In the genomic region with DNA sequence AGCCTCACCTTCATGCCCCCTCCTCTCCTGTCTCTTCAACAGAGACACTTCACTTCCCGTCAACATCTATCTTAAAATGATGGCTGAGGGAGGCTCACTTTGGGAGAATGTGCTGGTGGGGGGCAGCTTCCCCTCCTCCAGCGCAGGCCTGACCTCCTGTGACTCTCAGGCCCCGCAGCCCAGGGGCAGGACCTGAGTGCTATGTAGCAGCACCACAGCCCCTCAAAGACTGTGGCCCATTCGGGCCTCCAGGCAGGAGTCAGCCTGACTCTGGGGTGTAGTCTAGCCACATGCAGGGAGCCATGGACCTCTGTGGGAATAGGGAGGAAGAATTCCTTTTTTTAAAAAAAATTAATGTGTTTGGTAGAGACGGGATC, we compare ENCODE assay signal across 30 cellular contexts.
"Had no signal": no experiment of that assay in that cellular context is flagged by ENCODE, and none has a peak within 500 bp of the region (broad histone marks: within the 10 kb centered on the region; RNA-seq: fewer than 3 reads in every experiment).

No MANE protein-coding gene starts in this region.

- H3K4me3 ChIP-seq: sigmoid colon, stomach, thyroid gland, upper lobe of right lung had no signal

- H3K36me3 Mint-ChIP-seq: activated naive CD8-positive, alpha-beta T cell treated with anti-CD3 and anti-CD28 coated beads, Interleukin-2, amount 10 ng/mL, durations not matched to agents 7 days and 5 days; naive B cell; stimulated activated memory B cell treated with anti-CD40 and anti-IgM and Interleukin-4, amounts not matched to agents 10 μg/mL and 1 μg/mL and 100 μg/mL, for 72 hours; T-cell had no signal

- H3K9me3 Mint-ChIP-seq: activated naive CD8-positive, alpha-beta T cell treated with anti-CD3 and anti-CD28 coated beads, Interleukin-2, amount 10 ng/mL, durations not matched to agents 7 days and 5 days; endodermal cell; naive B cell; stimulated activated memory B cell treated with anti-CD40 and anti-IgM and Interleukin-4, amounts not matched to agents 10 μg/mL and 1 μg/mL and 100 μg/mL, for 72 hours; T-cell; T-helper 2 cell treated with Interferon-gamma antibody and Interleukin-4, amounts not matched to agents 5 μg/mL and 100 μg/mL, for 36 hours had no signal

- ATAC-seq: esophagus mucosa; stimulated activated memory B cell treated with anti-CD40 and anti-IgM and Interleukin-4, amounts not matched to agents 10 μg/mL and 1 μg/mL and 100 μg/mL, for 72 hours; T-cell; upper lobe of right lung had no signal

- H3K36me3 ChIP-seq: neutrophil, sigmoid colon, thyroid gland, upper lobe of right lung had no signal

- H3K4me3 Mint-ChIP-seq: activated naive CD4-positive, alpha-beta T cell treated with anti-CD3 and anti-CD28 coated beads, Interleukin-2, amount 10 ng/mL, durations not matched to agents 7 days and 5 days; activated naive CD8-positive, alpha-beta T cell treated with anti-CD3 and anti-CD28 coated beads, Interleukin-2, amount 10 ng/mL, durations not matched to agents 7 days and 5 days; endodermal cell; mesothelial cell of epicardium; nephron progenitor cell; stimulated activated memory B cell treated with anti-CD40 and anti-IgM and Interleukin-4, amounts not matched to agents 10 μg/mL and 1 μg/mL and 100 μg/mL, for 72 hours; T-cell; T-helper 2 cell treated with Interferon-gamma antibody and Interleukin-4, amounts not matched to agents 5 μg/mL and 100 μg/mL, for 36 hours had no signal

- H3K27me3 ChIP-seq: sigmoid colon, stomach, thyroid gland, upper lobe of right lung had no signal

- H3K27ac Mint-ChIP-seq: activated naive CD4-positive, alpha-beta T cell treated with anti-CD3 and anti-CD28 coated beads, Interleukin-2, amount 10 ng/mL, durations not matched to agents 7 days and 5 days; activated naive CD8-positive, alpha-beta T cell treated with anti-CD3 and anti-CD28 coated beads, Interleukin-2, amount 10 ng/mL, durations not matched to agents 7 days and 5 days; mesothelial cell of epicardium; nephron progenitor cell; stimulated activated memory B cell treated with anti-CD40 and anti-IgM and Interleukin-4, amounts not matched to agents 10 μg/mL and 1 μg/mL and 100 μg/mL, for 72 hours; T-cell; T-helper 2 cell treated with Interferon-gamma antibody and Interleukin-4, amounts not matched to agents 5 μg/mL and 100 μg/mL, for 36 hours had no signal

- H3K27ac ChIP-seq: neutrophil, sigmoid colon, thyroid gland, upper lobe of right lung had no signal

- H3K9me3 ChIP-seq: neutrophil, sigmoid colon, stomach, thyroid gland, upper lobe of right lung had no signal

- H3K27me3 Mint-ChIP-seq: progenitor cell of endocrine pancreas had no signal

- H3K4me1 ChIP-seq: thyroid gland had no signal

- FAIRE-seq: bronchial epithelial cell, small intestine had no signal

- DNase-seq: activated CD4-positive, alpha-beta T cell treated with anti-CD3 and anti-CD28 coated beads for 4 hours; activated CD4-positive, alpha-beta T cell treated with anti-CD3 and anti-CD28 coated beads, Interleukin-2, amount 50 U/mL, for 48 hours; activated CD4-positive, CD25-positive, alpha-beta regulatory T cell; activated CD8-positive, alpha-beta memory T cell treated with anti-CD3 and anti-CD28 coated beads for 24 hours; activated gamma-delta T cell; activated naive CD4-positive, alpha-beta T cell treated with anti-CD3 and anti-CD28 coated beads, Interleukin-2, amount 10 ng/mL, durations not matched to agents 7 days and 5 days; activated naive CD8-positive, alpha-beta T cell treated with anti-CD3 and anti-CD28 coated beads, Interleukin-2, amount 10 ng/mL, durations not matched to agents 7 days and 5 days; amniotic stem cell; endodermal cell; foreskin fibroblast; kidney glomerular epithelial cell; mammary epithelial cell; naive B cell; nephron progenitor cell; small intestine; stimulated activated CD4-positive, alpha-beta T cell treated with anti-CD3 and anti-CD28 coated beads, Interleukin-1b, Interleukin-23, amount 100 ng/mL, for 48 hours; stimulated activated CD4-positive, alpha-beta T cell treated with anti-CD3 and anti-CD28 coated beads, Interleukin-4, amount 100 ng/mL, for 4 hours; stimulated activated CD8-positive, alpha-beta memory T cell treated with anti-CD3 and anti-CD28 coated beads, Interleukin-4, amount 100 ng/mL, for 48 hours; T-cell; thyroid gland; upper lobe of right lung had no signal
